25 cellular contexts compared by ENCODE assay signal in the genomic region with DNA sequence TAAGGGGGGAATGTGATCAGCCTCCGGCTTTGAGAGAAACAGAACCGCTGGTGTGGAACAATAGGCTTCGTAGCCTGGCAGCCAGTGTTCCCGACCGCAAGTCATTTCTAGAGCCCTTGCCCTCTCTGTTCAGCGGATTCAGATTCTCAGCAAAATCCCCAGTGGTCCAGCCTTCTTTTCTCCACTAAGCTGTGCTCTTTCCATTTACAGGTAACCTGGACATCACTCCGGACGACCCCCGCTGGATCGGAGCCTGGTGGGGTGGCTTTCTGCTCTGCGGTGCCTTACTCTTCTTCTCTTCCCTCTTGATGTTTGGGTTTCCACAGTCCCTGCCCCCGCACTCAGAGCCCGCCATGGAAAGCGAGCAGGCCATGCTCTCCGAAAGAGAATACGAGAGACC.
DNase-seq lines count a peak whose midpoint lies in the region; ATAC-seq and TF ChIP-seq lines count a peak whose summit lies in the region.
"Had no signal": no experiment of that assay in that cellular context is flagged by ENCODE, and none has a peak within 500 bp of the region (broad histone marks: within the 10 kb centered on the region; RNA-seq: fewer than 3 reads in every experiment).

No MANE protein-coding gene starts in this region.

- H3K4me1 Mint-ChIP-seq in activated T-helper 17 cell treated with anti-CD3 and anti-CD28 coated beads, Interleukin-2, amount 50 U/mL, for 72 hours = peaks cover 23% of the 10 kb centered on the region
- peaks cover 13% of the 10 kb centered on the region for H3K4me1 Mint-ChIP-seq in progenitor cell of endocrine pancreas (ENCODE audit: low read depth)

- TF ChIP-seq EP300 in stomach (IDR thresholded peaks at IDR 0.05) = no peak

- DNase-seq in NCI-H2107 treated with DMSO at 0.1 percent for 48 hours (lab: John Stamatoyannopoulos, UW; ENCODE audit: unreplicated experiment) = peak; percentile 11
- no peak for DNase-seq in NCI-H2107 (lab: John Stamatoyannopoulos, UW)
- DNase-seq in mesendoderm = peak; percentile 25
- no peak for DNase-seq in progenitor cell of endocrine pancreas (ENCODE audit: low spot score, unreplicated experiment)
- DNase-seq in stomach = no peak
- DNase-seq: BE2C, DMS153, DND-41, GM23248, HCEC 1CT, NCI-H1048, NCI-H1417, NCI-H1694, NCI-H2081, NCI-H226, NCI-H510A, NCI-H69, Peyer's patch, SIG-M5 had no signal

- H3K18ac ChIP-seq in mesendoderm (ENCODE audit: low read length) = no peak overlapping the region

- H3K4me1 ChIP-seq in mesendoderm (ENCODE audit: control insufficient read depth, low read depth, low read length) (no peaks in the 10 kb centered on the region), stomach (no peaks in the 10 kb centered on the region)
- H3K4me1 ChIP-seq: BE2C, Peyer's patch had no signal

- H4K8ac ChIP-seq in mesendoderm (ENCODE audit: low read depth, low read length) = no peak overlapping the region

- no peak overlapping the region for H3K4me3 Mint-ChIP-seq in activated T-helper 17 cell treated with anti-CD3 and anti-CD28 coated beads, Interleukin-2, amount 50 U/mL, for 72 hours
- H3K4me3 Mint-ChIP-seq in progenitor cell of endocrine pancreas (ENCODE audit: low read depth) = no peak overlapping the region
- H3K4me3 Mint-ChIP-seq: CD14-positive monocyte had no signal

- H3K36me3 ChIP-seq in mesendoderm (ENCODE audit: control insufficient read depth, insufficient read depth, low read length) (no peaks in the 10 kb centered on the region), stomach (peaks cover 0 to 12% (median 5%) of the 10 kb centered on the region in 4 donors)
- H3K36me3 ChIP-seq: BE2C, Peyer's patch had no signal

- ATAC-seq in activated T-helper 17 cell treated with anti-CD3 and anti-CD28 coated beads, Interleukin-2, amount 50 U/mL, for 72 hours (replicated peaks) = no peak
- no peak for ATAC-seq in HG02623 (IDR thresholded peaks at IDR 0.05; ENCODE audit: unreplicated experiment)
- no peak for ATAC-seq in HG02840 (IDR thresholded peaks at IDR 0.05; ENCODE audit: low FRiP score, unreplicated experiment)

- no peaks in the 10 kb centered on the region for H3K9me3 Mint-ChIP-seq in activated T-helper 17 cell treated with anti-CD3 and anti-CD28 coated beads, Interleukin-2, amount 50 U/mL, for 72 hours
- H3K9me3 Mint-ChIP-seq in progenitor cell of endocrine pancreas (ENCODE audit: low read depth) = no peaks in the 10 kb centered on the region
- H3K9me3 Mint-ChIP-seq: CD14-positive monocyte had no signal

- H3K4me3 ChIP-seq in mesendoderm (ENCODE audit: low read length) (no peak overlapping the region), stomach (no peak overlapping the region)
- H3K4me3 ChIP-seq: GM23248, Peyer's patch, SK-N-MC had no signal

- H3K9ac ChIP-seq in mesendoderm (ENCODE audit: low read length) = no peak overlapping the region
- H3K9ac ChIP-seq: GM23248 had no signal

- peaks cover 13% of the 10 kb centered on the region for H3K36me3 Mint-ChIP-seq in activated T-helper 17 cell treated with anti-CD3 and anti-CD28 coated beads, Interleukin-2, amount 50 U/mL, for 72 hours (ENCODE audit: low read depth)
- no peaks in the 10 kb centered on the region for H3K36me3 Mint-ChIP-seq in progenitor cell of endocrine pancreas (ENCODE audit: insufficient read depth)

- TF ChIP-seq CTCF in progenitor cell of endocrine pancreas (IDR thresholded peaks at IDR 0.05; ENCODE audit: unreplicated experiment) = no peak
- no peak for TF ChIP-seq CTCF in stomach (IDR thresholded peaks at IDR 0.05)

- H3K27ac ChIP-seq in mesendoderm (ENCODE audit: low read depth, low read length) (no peak overlapping the region), stomach (no peak overlapping the region)
- H3K27ac ChIP-seq: 22Rv1, GM23248, Peyer's patch, SK-N-MC had no signal

- no peak overlapping the region for H2BK15ac ChIP-seq in mesendoderm (replicated peaks; ENCODE audit: low read depth)

- no peaks in the 10 kb centered on the region for H3K79me1 ChIP-seq in mesendoderm (ENCODE audit: low read length)

- H3K27me3 ChIP-seq in mesendoderm (ENCODE audit: insufficient read depth, low read length, poor library complexity) (no peaks in the 10 kb centered on the region), stomach (no peaks in the 10 kb centered on the region)
- H3K27me3 ChIP-seq: BE2C, Peyer's patch had no signal

- H3K56ac ChIP-seq in mesendoderm (ENCODE audit: low read length) = peak overlapping the region; percentile 34

- no peak for TF ChIP-seq POLR2A in stomach (IDR thresholded peaks at IDR 0.05)

- H3K27me3 Mint-ChIP-seq in activated T-helper 17 cell treated with anti-CD3 and anti-CD28 coated beads, Interleukin-2, amount 50 U/mL, for 72 hours = no peaks in the 10 kb centered on the region
- peaks cover 17% of the 10 kb centered on the region for H3K27me3 Mint-ChIP-seq in progenitor cell of endocrine pancreas

- H2BK5ac ChIP-seq in mesendoderm (ENCODE audit: low read length) = no peak overlapping the region

- no peak overlapping the region for H2BK120ac ChIP-seq in mesendoderm (ENCODE audit: low read depth, low read length)

- no peaks in the 10 kb centered on the region for H3K79me2 ChIP-seq in mesendoderm (ENCODE audit: control insufficient read depth, insufficient read depth, low read length)

- H3K4me2 ChIP-seq in mesendoderm (ENCODE audit: low read length) = no peak overlapping the region

- no peak overlapping the region for H3K4ac ChIP-seq in mesendoderm (ENCODE audit: low read depth, low read length)

- H4K5ac ChIP-seq in mesendoderm (ENCODE audit: low read length) = no peak overlapping the region

- H3K23ac ChIP-seq in mesendoderm (ENCODE audit: low read length) = no peak overlapping the region

- intact Hi-C loops in stomach (cut with DNase I; ENCODE audit: low total_unique reads) = loop anchor here (5.0 kb wide), 1 partner anchor 123 kb away; no protein-coding TSS in a partner anchor

- H3K27ac Mint-ChIP-seq in activated T-helper 17 cell treated with anti-CD3 and anti-CD28 coated beads, Interleukin-2, amount 50 U/mL, for 72 hours = peak overlapping the region; percentile 21
- peak overlapping the region; percentile 80 for H3K27ac Mint-ChIP-seq in progenitor cell of endocrine pancreas
- H3K27ac Mint-ChIP-seq: CD14-positive monocyte had no signal

- no peak overlapping the region for H2AK5ac ChIP-seq in mesendoderm (ENCODE audit: low read length)

- H3K9me3 ChIP-seq in stomach = no peaks in the 10 kb centered on the region
- H3K9me3 ChIP-seq: BE2C, Peyer's patch had no signal

- no CpG with 5 or more reads among the region's 16 CpGs for WGBS in mesendoderm (ENCODE audit: extremely low coverage, insufficient coverage, low lambda C conversion rate)
- WGBS in stomach, 5 donors = 89 to 94% (median 91%) methylated on average over 16 of the region's 16 CpGs

Comparison
In these comparisons a context has a peak if more than half of its experiments do, and no peak if none do; other contexts are left out.
1. DNase-seq: peak in NCI-H2107 treated with DMSO at 0.1 percent for 48 hours (single experiment) and mesendoderm (single experiment); none in NCI-H2107 (single experiment), progenitor cell of endocrine pancreas (single experiment) and stomach (single experiment).